ENCODE assay signal across 1 cellular context in genomic region chr7:100157334-100158228, GRCh38.
A peak's percentile ranks its signal among the peaks of the same experiment; 100 is the strongest.
TF ChIP-seq lines count a peak whose summit lies in the region.

No MANE protein-coding gene starts in this region.

TF ChIP-seq in IMR-90, 13 proteins besides CTCF, POLR2A, EP300 and RAD21:
- TF ChIP-seq FOS (IDR thresholded peaks at IDR 0.05; ENCODE audit: low read depth, low read length): no peak
- TF ChIP-seq CEBPB (IDR thresholded peaks at IDR 0.05; ENCODE audit: low read depth, low read length): peak; percentile 64
